In the genomic region with DNA sequence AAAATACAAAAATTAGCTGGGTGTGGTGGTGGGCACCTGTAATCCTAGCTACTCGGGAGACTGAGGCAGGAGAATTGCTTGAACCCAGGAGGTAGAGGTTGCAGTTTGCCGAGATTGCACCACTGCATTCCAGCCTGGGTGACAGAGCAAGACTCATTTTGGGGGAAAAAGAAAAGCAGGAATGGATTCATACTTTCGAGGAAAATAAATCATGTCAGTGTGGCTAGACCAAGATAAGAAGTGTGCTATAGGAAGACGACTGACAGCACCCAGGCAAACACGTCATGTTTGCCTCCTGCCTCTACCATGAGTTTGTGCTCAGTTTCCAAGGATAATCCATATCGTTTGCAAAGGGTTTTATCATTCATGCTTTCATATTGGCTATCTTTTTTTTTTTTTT, we compare ENCODE assay signal across 34 cellular contexts.
"Had no signal": no experiment of that assay in that cellular context is flagged by ENCODE, and none has a peak within 500 bp of the region (broad histone marks: within the 10 kb centered on the region; RNA-seq: fewer than 3 reads in every experiment).

No MANE protein-coding gene starts in this region.

- H3K27me3 ChIP-seq: adrenal gland, ascending aorta, body of pancreas, brain microvascular endothelial cell, breast epithelium, cardiac muscle cell had no signal

- H3K4me3 ChIP-seq: adrenal gland, ascending aorta, body of pancreas, breast epithelium, cardiac muscle cell had no signal

- DNase-seq: activated effector memory CD4-positive, alpha-beta T cell treated with anti-CD3 and anti-CD28 coated beads, Interleukin-2, amount 50 U/mL, for 16 hours; activated effector memory CD4-positive, alpha-beta T cell treated with Interleukin-2 at 50 U/mL for 16 hours; activated gamma-delta T cell; activated gamma-delta T cell treated with Interleukin-2 at 50 U/mL for 16 hours; activated naive CD4-positive, alpha-beta T cell; activated naive CD4-positive, alpha-beta T cell treated with anti-CD3 and anti-CD28 coated beads for 36 hours; activated naive CD4-positive, alpha-beta T cell treated with anti-CD3 and anti-CD28 coated beads, Interleukin-2, amount 10 ng/mL, durations not matched to agents 7 days and 5 days; activated naive CD4-positive, alpha-beta T cell treated with anti-CD3 and anti-CD28 coated beads, Interleukin-2, amount 50 U/mL, for 16 hours; activated naive CD4-positive, alpha-beta T cell treated with Interleukin-2 at 50 U/mL for 16 hours; activated naive CD8-positive, alpha-beta T cell treated with anti-CD3 and anti-CD28 coated beads for 36 hours; activated naive CD8-positive, alpha-beta T cell treated with anti-CD3 and anti-CD28 coated beads, Interleukin-2, amount 10 ng/mL, durations not matched to agents 7 days and 5 days; activated naive CD8-positive, alpha-beta T cell treated with anti-CD3 and anti-CD28 coated beads, Interleukin-2, amount 50 U/mL, for 24 hours; activated T-cell treated with anti-CD3 and anti-CD28 coated beads, Interleukin-2, amount 50 U/mL, for 1 hour; activated T-cell treated with anti-CD3 and anti-CD28 coated beads, Interleukin-2, amount 50 U/mL, for 24 hours; activated T-cell treated with anti-CD3 and anti-CD28 coated beads, Interleukin-2, amount 50 U/mL, for 4 hours; activated T-cell treated with anti-CD3 and anti-CD28 coated beads, Interleukin-2, amount 50 U/mL, for 48 hours; activated T-cell treated with anti-CD3 and anti-CD28 coated beads, Interleukin-2, amount 50 U/mL, for 72 hours; adrenal gland; amniotic stem cell; amygdala; anterior cingulate cortex; aorta; body of pancreas; brain microvascular endothelial cell; caudate nucleus; central memory CD4-positive, alpha-beta T cell; cerebellar nuclear complex had no signal

- H3K9me3 ChIP-seq: adrenal gland, ascending aorta, body of pancreas had no signal

- H3K36me3 ChIP-seq: adrenal gland, ascending aorta, brain microvascular endothelial cell, breast epithelium, cardiac muscle cell had no signal

- ATAC-seq: activated naive CD4-positive, alpha-beta T cell treated with anti-CD3 and anti-CD28 coated beads, Interleukin-2, amount 50 U/mL, for 72 hours; activated naive CD8-positive, alpha-beta T cell treated with anti-CD3 and anti-CD28 coated beads, Interleukin-2, amount 50 U/mL, for 24 hours; activated T-cell treated with anti-CD3 and anti-CD28 coated beads, Interleukin-2, amount 50 U/mL, for 4 hours; activated T-cell treated with anti-CD3 and anti-CD28 coated beads, Interleukin-2, amount 50 U/mL, for 72 hours; activated T-helper 17 cell treated with anti-CD3 and anti-CD28 coated beads, Interleukin-2, amount 50 U/mL, for 72 hours; body of pancreas had no signal

- H3K4me1 ChIP-seq: adrenal gland, ascending aorta, breast epithelium had no signal

- FAIRE-seq: astrocyte, bronchial epithelial cell had no signal

- H3K27ac ChIP-seq: adrenal gland, ascending aorta, body of pancreas, brain microvascular endothelial cell, breast epithelium, cardiac muscle cell had no signal
